In genomic region chr6:139960676-139961075, GRCh38 we compare ENCODE assay signal across 1 cellular context.
TF ChIP-seq lines count a peak whose summit lies in the region.

No MANE protein-coding gene starts in this region.

TF ChIP-seq in GM23338, 12 proteins besides CTCF, POLR2A, EP300 and RAD21 (continued from another document):
- TF ChIP-seq REST (IDR thresholded peaks at IDR 0.05; ENCODE audit: unreplicated experiment) (no peak), EZH2 (IDR thresholded peaks at IDR 0.05; ENCODE audit: low read depth, unreplicated experiment) (no peak), ETS1 (IDR thresholded peaks at IDR 0.05) (no peak), NANOG (IDR thresholded peaks at IDR 0.05; ENCODE audit: borderline replicate concordance) (no peak), JUNB (IDR thresholded peaks at IDR 0.05; ENCODE audit: unreplicated experiment) (no peak), STAT1 (IDR thresholded peaks at IDR 0.05; ENCODE audit: unreplicated experiment) (no peak), ZNF331 (CRISPR knock-in tag; IDR thresholded peaks at IDR 0.05; ENCODE audit: low read depth) (no peak), CREB1 (CRISPR knock-in tag; IDR thresholded peaks at IDR 0.05; ENCODE audit: low read depth) (no peak)
